In the genomic region with DNA sequence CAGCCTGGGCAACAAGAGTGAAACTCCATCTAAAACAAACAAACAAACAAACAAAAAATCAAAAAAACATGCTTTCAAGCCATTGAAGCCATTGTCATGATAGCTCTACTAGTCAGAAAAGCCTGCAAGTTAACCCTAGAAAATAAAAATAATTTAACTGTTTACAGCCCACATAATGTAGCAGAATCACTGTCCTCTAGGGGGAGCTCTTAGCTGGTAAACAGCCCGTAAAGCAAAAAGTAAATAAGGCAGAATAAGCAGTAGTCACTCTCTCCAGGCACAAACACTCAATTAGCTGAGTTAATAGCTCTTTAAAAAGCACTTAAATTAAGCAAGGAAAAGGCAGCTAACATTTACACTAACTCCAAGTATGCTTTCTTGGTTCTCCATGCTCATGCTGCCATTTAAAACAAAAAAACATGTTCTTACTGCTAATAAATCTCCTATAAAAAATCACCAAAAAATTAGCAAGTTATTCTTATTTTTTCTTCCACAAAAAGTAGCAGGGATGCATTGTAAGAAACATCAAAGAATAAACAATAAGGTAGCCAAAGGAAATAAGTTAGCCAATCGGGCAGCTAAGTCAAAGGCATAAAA, we compare ENCODE assay signal across 9 cellular contexts. TPM values are rescaled to one million over a fixed set of nuclear protein-coding genes. Genes with fewer than 3 reads are reported as not detected.
A peak's percentile ranks its signal among the peaks of the same experiment; 100 is the strongest.
DNase-seq lines count a peak whose midpoint lies in the region; ATAC-seq, FAIRE-seq and TF ChIP-seq lines count a peak whose summit lies in the region.
"Had no signal": no experiment of that assay in that cellular context is flagged by ENCODE, and none has a peak within 500 bp of the region (broad histone marks: within the 10 kb centered on the region; RNA-seq: fewer than 3 reads in every experiment).

No MANE protein-coding gene starts in this region.

- H3K27me3 ChIP-seq in colonic mucosa (no peaks in the 10 kb centered on the region), small intestine (ENCODE audit: control insufficient read depth in 2 of 2, insufficient read depth in 2 of 2, low read length in 2 of 2) (peaks cover 0 to 6% of the 10 kb centered on the region in 2 donors)

- H3K4me1 ChIP-seq in colonic mucosa (no peaks in the 10 kb centered on the region), small intestine (ENCODE audit: control insufficient read depth in 2 of 2, insufficient read depth in 1 of 2, low read depth in 1 of 2, low read length in 1 of 2) (no peaks in the 10 kb centered on the region)

- H3K9ac ChIP-seq in colonic mucosa (ENCODE audit: low read depth in 2 of 2, low read length in 2 of 2) = no peak overlapping the region

- H3K27ac ChIP-seq in colonic mucosa (no peak overlapping the region), small intestine (ENCODE audit: low read depth in 1 of 2, low read length in 1 of 2) (no peak overlapping the region)

- no peak for ATAC-seq in HG03139 (IDR thresholded peaks at IDR 0.05; ENCODE audit: unreplicated experiment)
- no peak for ATAC-seq in HG02763 (IDR thresholded peaks at IDR 0.05; ENCODE audit: unreplicated experiment)

- H3K9me3 ChIP-seq in colonic mucosa (no peaks in the 10 kb centered on the region), small intestine (ENCODE audit: control insufficient read depth, low read depth) (no peaks in the 10 kb centered on the region)

- WGBS in small intestine, 3 donors = 41 to 54% (median 43%) methylated on average over 2 of the region's 2 CpGs

- H3K4me3 ChIP-seq in colonic mucosa (no peak overlapping the region), small intestine (ENCODE audit: low read depth in 1 of 2, low read length in 2 of 2) (no peak overlapping the region)

- TF ChIP-seq CTCF in GM13976 (IDR thresholded peaks at IDR 0.05; ENCODE audit: borderline replicate concordance, control extremely low read depth, extremely low read depth, insufficient read depth, missing control alignments) = peak; percentile 73
- TF ChIP-seq CTCF in colonic mucosa (IDR thresholded peaks at IDR 0.05) = peak; percentile 51

- no peaks in the 10 kb centered on the region for H3K36me3 ChIP-seq in colonic mucosa
- no peaks in the 10 kb centered on the region for H3K36me3 ChIP-seq in small intestine (ENCODE audit: control insufficient read depth in 2 of 2, insufficient read depth in 2 of 2, low read length in 2 of 2)

- DNase-seq in ACHN (peak; percentile 37), GM13976 (ENCODE audit: low spot score) (peak; percentile 57), NCI-H748 (lab: John Stamatoyannopoulos, UW; ENCODE audit: unreplicated experiment) (peak; percentile 60), colonic mucosa (no peak), small intestine (peak; percentile 18), iPS-NIHi11 (ENCODE audit: low spot score) (no peak)

- FAIRE-seq in small intestine (lab: Jason Lieb, UNC) = no peak
- FAIRE-seq: endometrium had no signal

- intact Hi-C loops in colonic mucosa (cut with DNase I) = no loop called here

- in situ Hi-C loops in ACHN (cut with HindIII; ENCODE audit: low pct_ligation_motif_present, low pct_unique_long_range_greater_than_20kb, low sequenced_read_pairs) = no loop called here
- in situ Hi-C loops in GM13976 (cut with MboI; ENCODE audit: low sequenced_read_pairs, unreplicated experiment) = loop anchor here (25.0 kb wide), 1 partner anchor 187 kb away; no protein-coding TSS in a partner anchor

RNA-seq across cellular contexts. Expression of gene LILRB4, which starts 11.3 kb away (rescaled TPM):
- total RNA-seq in colonic mucosa = 1 to 10 TPM; 1.4 to 2.8 TPM
- 1 to 10 TPM; 1.1 to 4.6 (median 4.1) TPM for polyA plus RNA-seq in small intestine

RNA-seq across cellular contexts. Expression of gene LILRB1, which starts 43.8 kb away (rescaled TPM):
- 1 to 10 TPM; 2.1 to 3.6 TPM for total RNA-seq in colonic mucosa
- polyA plus RNA-seq in small intestine = 1 to 10 TPM in 1 of 3 donors, under 1 TPM in 2; 0.45 to 2.8 (median 0.81) TPM

RNA-seq across cellular contexts. Expression of gene KIR3DL3, which starts 50.1 kb away (rescaled TPM):
- not detected for total RNA-seq in colonic mucosa
- polyA plus RNA-seq in small intestine = not detected

Comparison
In these comparisons a context has a peak if more than half of its experiments do, and no peak if none do; other contexts are left out.
1. DNase-seq: peak in ACHN (single experiment), GM13976 (single experiment), NCI-H748 (single experiment) and small intestine (single experiment); none in colonic mucosa (single experiment) and iPS-NIHi11 (single experiment).